Comparison of ENCODE assay signal across 8 cellular contexts in the genomic region with DNA sequence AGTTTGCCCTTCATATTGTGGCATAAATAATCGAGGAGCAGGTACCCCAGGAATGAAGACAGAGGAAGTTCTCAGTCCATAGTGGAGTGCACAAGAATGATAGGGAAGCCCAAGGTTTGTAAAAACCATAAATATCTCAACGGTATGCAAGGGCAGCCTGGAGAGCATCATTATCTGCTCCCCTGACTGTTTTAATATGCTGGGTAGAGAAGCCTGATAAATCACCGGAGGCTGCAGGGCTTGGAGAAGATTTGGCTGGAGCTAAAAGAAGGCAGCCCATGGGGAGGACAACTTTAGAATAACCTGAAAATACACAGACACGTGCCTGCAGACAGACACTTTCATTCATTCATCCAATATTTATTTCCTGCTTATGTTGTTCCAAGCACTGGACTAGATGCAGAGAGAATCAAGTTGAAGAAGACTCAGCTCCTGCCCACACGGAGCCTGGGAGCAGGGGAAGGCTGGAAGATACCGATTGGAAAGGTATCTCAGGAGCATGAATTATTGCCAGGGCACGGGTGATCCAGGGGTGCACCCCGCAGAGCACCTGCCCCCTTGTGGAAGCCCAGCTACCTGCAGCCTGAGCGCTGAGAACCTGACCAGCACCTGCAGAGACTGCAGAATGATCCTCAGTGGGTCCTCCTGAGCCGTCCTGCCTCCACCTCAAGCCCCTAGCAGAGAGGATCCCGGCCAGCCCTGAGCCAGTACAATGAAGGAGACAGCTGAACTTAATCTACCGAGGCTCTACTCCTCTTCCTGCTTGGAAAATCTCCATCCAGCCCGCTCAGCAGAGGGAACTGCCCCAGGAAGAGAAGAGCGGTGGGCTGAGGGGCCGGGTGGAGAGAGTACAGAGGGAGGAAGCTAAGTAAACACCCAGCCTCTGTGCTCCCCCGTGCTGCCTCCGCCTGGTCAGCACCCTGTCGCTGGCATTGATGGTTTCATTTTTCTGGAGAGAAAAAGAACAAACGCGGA.
DNase-seq lines count a peak whose midpoint lies in the region; FAIRE-seq and TF ChIP-seq lines count a peak whose summit lies in the region.

No MANE protein-coding gene starts in this region.

- TF ChIP-seq CTCF in A673 (conservative IDR thresholded peaks at IDR 0.05; ENCODE audit: low read depth, low read length), result peak; percentile 58
- peak; percentile 85 for TF ChIP-seq CTCF in MCF 10A (IDR thresholded peaks at IDR 0.05; ENCODE audit: unreplicated experiment)
- peak; percentile 74 for TF ChIP-seq CTCF in liver (IDR thresholded peaks at IDR 0.05; ENCODE audit: low read depth, low read length, missing input control)

- H3K4me1 ChIP-seq in A673 (ENCODE audit: insufficient read depth, low read length, poor library complexity, severe bottlenecking) (no peaks in the 10 kb centered on the region), liver (ENCODE audit: control insufficient read depth in 4 of 4, insufficient read depth in 4 of 4, low read length in 3 of 4) (no peaks in the 10 kb centered on the region)

- no peaks in the 10 kb centered on the region for H3K9me3 ChIP-seq in A673 (ENCODE audit: low read depth, low read length, poor library complexity, severe bottlenecking)
- no peaks in the 10 kb centered on the region for H3K9me3 ChIP-seq in liver (ENCODE audit: control insufficient read depth in 4 of 4, low read length in 3 of 4)

- H3K9me3 Mint-ChIP-seq in MCF 10A (ENCODE audit: unreplicated experiment), result no peaks in the 10 kb centered on the region

- peak; percentile 10 for DNase-seq in A673 (ENCODE audit: low spot score)
- peak; percentile 59 for DNase-seq in GM18507 (ENCODE audit: extremely low spot score, insufficient read length, low read depth)
- DNase-seq in M059J (ENCODE audit: low read depth), result peak; percentile 17
- DNase-seq in UCSD-AML1 (lab: John Stamatoyannopoulos, UW; ENCODE audit: unreplicated experiment), result peak; percentile 44
- DNase-seq in MCF 10A (ENCODE audit: unreplicated experiment), result peak; percentile 51
- peak; percentile 10 to 37 for DNase-seq in stimulated activated CD8-positive, alpha-beta memory T cell treated with anti-CD3 and anti-CD28 coated beads, Interleukin-4, amount 100 ng/mL, for 1 hour (ENCODE audit: low read depth in 2 of 2, low spot score in 1 of 2)
- DNase-seq in posterior vena cava (ENCODE audit: low spot score), result no peak

- H3K4me3 Mint-ChIP-seq in MCF 10A (ENCODE audit: unreplicated experiment), result no peak overlapping the region

- no peak overlapping the region for H3K9ac ChIP-seq in liver (ENCODE audit: low read depth in 1 of 2, low read length in 2 of 2)

- peak; percentile 79 for FAIRE-seq in GM18507 (lab: Jason Lieb, UNC)

- H3K36me3 ChIP-seq in A673 (ENCODE audit: insufficient read depth, low read length, poor library complexity, severe bottlenecking) (no peaks in the 10 kb centered on the region), liver (ENCODE audit: control insufficient read depth in 4 of 4, insufficient read depth in 3 of 4, low read depth in 1 of 4, low read length in 3 of 4) (no peaks in the 10 kb centered on the region)

- CTCF ChIA-PET in A673 (lab: Charles Lee) (no interaction called here), MCF 10A (lab: Yijun Ruan, JAX) (interaction anchor here (0.6 to 2.7 kb wide), 18 partner anchors 8 to 573 kb away, joined by 3 to 11 read pairs (median 4); no protein-coding TSS in a partner anchor)

- no peak overlapping the region for H3K27ac ChIP-seq in A673 (ENCODE audit: low read depth, low read length, poor library complexity, severe bottlenecking)
- no peak overlapping the region for H3K27ac ChIP-seq in liver (ENCODE audit: low read depth in 1 of 2, low read length in 2 of 2)

- POLR2A ChIA-PET in A673 (lab: Charles Lee; ENCODE audit: low non-redundant PET), result no interaction called here
- POLR2A ChIA-PET in MCF 10A (lab: Yijun Ruan, JAX), result no interaction called here

- peaks cover 33% of the 10 kb centered on the region for H3K27me3 Mint-ChIP-seq in MCF 10A (ENCODE audit: insufficient read depth, unreplicated experiment)

- H3K27ac Mint-ChIP-seq in MCF 10A (ENCODE audit: low read depth, unreplicated experiment), result no peak overlapping the region

- TF ChIP-seq RAD21 in liver (IDR thresholded peaks at IDR 0.05), result peak; percentile 70 to 82

- BruUV-seq in A673 (replicated peaks; lab: Mats Ljungman, UMichigan) (no TSS peak), MCF 10A (replicated peaks; lab: Mats Ljungman, UMichigan) (no TSS peak)

- H3K4me3 ChIP-seq in A673 (ENCODE audit: low read depth, low read length, poor library complexity, severe bottlenecking) (no peak overlapping the region), liver (ENCODE audit: low read depth in 1 of 3, low read length in 3 of 3) (no peak overlapping the region)

- H3K27me3 ChIP-seq in A673 (replicated peaks; ENCODE audit: insufficient read depth, low read depth, low read length, poor library complexity) (no peaks in the 10 kb centered on the region), liver (ENCODE audit: control insufficient read depth in 4 of 4, insufficient read depth in 4 of 4, low read length in 3 of 4) (peaks cover 0 to 6% (median 1%) of the 10 kb centered on the region in 4 donors)

- intact Hi-C loops in A673 (cut with micrococcal nuclease; ENCODE audit: unreplicated experiment), result no loop called here
- intact Hi-C loops in MCF 10A (cut with micrococcal nuclease), result loop anchor here (1.0 kb wide), 2 partner anchors 341 to 569 kb away; no protein-coding TSS in a partner anchor
- intact Hi-C loops in posterior vena cava (cut with DNase I), result no loop called here

- 23% methylated on average over 20 of the region's 20 CpGs for WGBS in liver

- H3K36me3 Mint-ChIP-seq in MCF 10A (ENCODE audit: insufficient read depth, unreplicated experiment), result no peaks in the 10 kb centered on the region

- no peaks in the 10 kb centered on the region for H3K4me1 Mint-ChIP-seq in MCF 10A (ENCODE audit: insufficient read depth, unreplicated experiment)

TF ChIP-seq in liver, 16 proteins besides CTCF, POLR2A, EP300 and RAD21:
- TF ChIP-seq YY1 (IDR thresholded peaks at IDR 0.05) (no peak), ZBTB33 (IDR thresholded peaks at IDR 0.05) (no peak), ATF3 (IDR thresholded peaks at IDR 0.05) (no peak), JUND (IDR thresholded peaks at IDR 0.05) (no peak)
